ENCODE assay signal across 8 cellular contexts in the genomic region with DNA sequence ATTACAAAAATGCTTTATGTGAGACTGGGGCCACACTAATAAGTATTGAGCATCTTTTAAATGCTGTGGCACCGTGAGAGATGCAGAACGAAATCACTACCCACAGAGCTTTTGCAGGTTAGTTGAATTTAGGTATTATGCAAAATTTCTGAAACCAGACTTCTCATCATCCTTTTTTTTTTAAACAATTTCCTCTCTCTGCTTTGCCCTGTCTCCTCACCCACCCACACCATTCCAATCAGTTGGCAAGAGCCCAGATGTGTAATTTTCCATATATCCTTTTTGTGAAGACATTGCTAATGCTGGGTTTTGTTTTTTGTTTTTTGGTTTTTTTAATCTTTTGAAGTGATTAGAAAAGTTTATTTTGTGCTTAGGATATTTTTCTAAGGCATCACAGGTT. TPM values are rescaled to one million over a fixed set of nuclear protein-coding genes. Genes with fewer than 3 reads are reported as not detected.
DNase-seq lines count a peak whose midpoint lies in the region; ATAC-seq, FAIRE-seq and TF ChIP-seq lines count a peak whose summit lies in the region.

No MANE protein-coding gene starts in this region.

- H4K20me1 ChIP-seq in OCI-LY3 (ENCODE audit: insufficient read depth, low read length): no peaks in the 10 kb centered on the region
- H4K20me1 ChIP-seq in endothelial cell of umbilical vein (replicated peaks; ENCODE audit: control insufficient read depth, extremely low read depth, insufficient read depth, low read length): no peaks in the 10 kb centered on the region

- H3K27me3 ChIP-seq in OCI-LY3 (ENCODE audit: low read depth, low read length) (no peaks in the 10 kb centered on the region), endothelial cell of umbilical vein (ENCODE audit: control insufficient read depth in 2 of 2, insufficient read depth in 2 of 2, low read length in 2 of 2) (no peaks in the 10 kb centered on the region), trophoblast cell (ENCODE audit: insufficient read depth, low read length) (no peaks in the 10 kb centered on the region)

- WGBS in trophoblast cell (ENCODE audit: extremely low coverage, insufficient coverage, insufficient read length): no CpG with 5 or more reads among the region's 2 CpGs

- H3K9ac ChIP-seq in OCI-LY3 (ENCODE audit: low read length) (peak overlapping the region; percentile 80), endothelial cell of umbilical vein (replicated peaks; ENCODE audit: extremely low read depth, insufficient read depth, low read length) (peak overlapping the region; percentile 56), trophoblast cell (ENCODE audit: low read length) (no peak overlapping the region)

- H3K14ac ChIP-seq in trophoblast cell (ENCODE audit: low read length): no peak overlapping the region

- H3K9me3 ChIP-seq in OCI-LY3 (ENCODE audit: insufficient read depth, low read length) (no peaks in the 10 kb centered on the region), endothelial cell of umbilical vein (replicated peaks; ENCODE audit: control insufficient read depth, insufficient read depth, low read length) (no peaks in the 10 kb centered on the region), trophoblast cell (ENCODE audit: insufficient read depth, low read depth, low read length) (no peaks in the 10 kb centered on the region)

- H2BK12ac ChIP-seq in trophoblast cell (ENCODE audit: low read length): no peak overlapping the region

- H3K79me2 ChIP-seq in OCI-LY3 (ENCODE audit: low read length) (peaks cover 23% of the 10 kb centered on the region), endothelial cell of umbilical vein (ENCODE audit: control insufficient read depth, insufficient read depth, low read length) (peaks cover 12% of the 10 kb centered on the region), trophoblast cell (ENCODE audit: control insufficient read depth, insufficient read depth, low read length, poor library complexity) (peaks cover 5% of the 10 kb centered on the region)

- H4K8ac ChIP-seq in trophoblast cell (ENCODE audit: low read depth, low read length): no peak overlapping the region

- TF ChIP-seq POLR2A in endothelial cell of umbilical vein (IDR thresholded peaks at IDR 0.05; ENCODE audit: low read depth, low read length): no peak

- no peak overlapping the region for H2AK5ac ChIP-seq in trophoblast cell (ENCODE audit: low read length)

- no peak overlapping the region for H3K18ac ChIP-seq in trophoblast cell (ENCODE audit: low read length)

- no peak overlapping the region for H4K91ac ChIP-seq in trophoblast cell (ENCODE audit: low read depth, low read length)

- H3K79me1 ChIP-seq in trophoblast cell (ENCODE audit: low read length): peaks cover 8% of the 10 kb centered on the region

- H3K36me3 ChIP-seq in OCI-LY3 (replicated peaks; ENCODE audit: low read depth, low read length): peaks cover 6% of the 10 kb centered on the region
- H3K36me3 ChIP-seq in endothelial cell of umbilical vein (ENCODE audit: control insufficient read depth in 2 of 2, extremely low read depth in 1 of 2, insufficient read depth in 2 of 2, low read length in 2 of 2): peaks cover 0 to 1% of the 10 kb centered on the region in 2 experiments
- peaks cover 2 to 3% of the 10 kb centered on the region in 2 experiments for H3K36me3 ChIP-seq in trophoblast cell (ENCODE audit: control insufficient read depth in 1 of 2, insufficient read depth in 2 of 2, low read length in 2 of 2)

- intact Hi-C loops in endothelial cell of umbilical vein (cut with micrococcal nuclease): loop anchor here (5.0 kb wide), 1 partner anchor 380 kb away; no protein-coding TSS in a partner anchor

- H3K4me1 ChIP-seq in OCI-LY3 (ENCODE audit: low read length): peaks cover 11% of the 10 kb centered on the region
- peaks cover 11% of the 10 kb centered on the region for H3K4me1 ChIP-seq in endothelial cell of umbilical vein (ENCODE audit: control insufficient read depth, extremely low read depth, insufficient read depth, low read length)
- H3K4me1 ChIP-seq in trophoblast cell (ENCODE audit: control insufficient read depth in 1 of 2, insufficient read depth in 2 of 2, low read length in 2 of 2): peaks cover 0 to 2% of the 10 kb centered on the region in 2 experiments

- POLR2A ChIA-PET in endothelial cell of umbilical vein (lab: Charles Lee): no interaction called here

- H3K4me3 ChIP-seq in OCI-LY3 (ENCODE audit: low read length): peak overlapping the region; percentile 87
- H3K4me3 ChIP-seq in endothelial cell of umbilical vein (replicated peaks in 1 of 3; ENCODE audit: insufficient read depth in 1 of 3, low read depth in 1 of 3, low read length in 3 of 3): peak overlapping the region; percentile 54 to 91 (median 68)
- no peak overlapping the region for H3K4me3 ChIP-seq in trophoblast cell (ENCODE audit: low read depth, low read length)

- DNase-seq in EH (ENCODE audit: low read depth) (peak; percentile 19), endothelial cell of umbilical vein (ENCODE audit: low read depth, low spot score) (no peak), trophoblast cell (no peak), NOMO-1 (lab: John Stamatoyannopoulos, UW; ENCODE audit: unreplicated experiment in 2 of 2) (no peak), GM19238 (ENCODE audit: insufficient read length, low spot score) (no peak)

- peak overlapping the region; percentile 82 for H3K4me2 ChIP-seq in OCI-LY3 (ENCODE audit: low read length)
- H3K4me2 ChIP-seq in endothelial cell of umbilical vein (ENCODE audit: insufficient read depth, low read length): peak overlapping the region; percentile 94
- H3K4me2 ChIP-seq in trophoblast cell (ENCODE audit: low read length): peak overlapping the region; percentile 71

- no peak overlapping the region for H2AFZ ChIP-seq in OCI-LY3 (ENCODE audit: low read depth, low read length)
- no peak overlapping the region for H2AFZ ChIP-seq in endothelial cell of umbilical vein (ENCODE audit: low read depth, low read length)
- no peak overlapping the region for H2AFZ ChIP-seq in trophoblast cell (ENCODE audit: insufficient read depth, low read length, poor library complexity)

- no peak overlapping the region for H2BK120ac ChIP-seq in trophoblast cell (ENCODE audit: insufficient read depth, low read length, poor library complexity)

- BruUV-seq in endothelial cell of umbilical vein (replicated peaks; lab: Mats Ljungman, UMichigan): no TSS peak

- H4K12ac ChIP-seq in trophoblast cell (ENCODE audit: low read depth, low read length): no peak overlapping the region

- TF ChIP-seq CTCF in OCI-LY3 (IDR thresholded peaks at IDR 0.05; ENCODE audit: low read depth, low read length) (no peak), endothelial cell of umbilical vein (IDR thresholded peaks at IDR 0.05; ENCODE audit: extremely low read depth in 1 of 2, insufficient read depth in 1 of 2, low read depth in 1 of 2, low read length in 2 of 2) (no peak)

- H2BK5ac ChIP-seq in trophoblast cell (ENCODE audit: low read depth, low read length, poor library complexity): no peak overlapping the region

- ATAC-seq in GM19463 (IDR thresholded peaks at IDR 0.05; ENCODE audit: unreplicated experiment) (no peak), HG02588 (IDR thresholded peaks at IDR 0.05; ENCODE audit: unreplicated experiment) (no peak)

- H3K4ac ChIP-seq in trophoblast cell (ENCODE audit: low read depth, low read length): no peak overlapping the region

- CTCF ChIA-PET in endothelial cell of umbilical vein (lab: Charles Lee): interaction anchor here (0.9 to 1.3 kb wide), 6 partner anchors 13 to 485 kb away, joined by 3 to 9 read pairs (median 4); no protein-coding TSS in a partner anchor

- dilution Hi-C loops in endothelial cell of umbilical vein (cut with MboI; ENCODE audit: extremely low pct_ligation_motif_present, low sequenced_read_pairs): no loop called here

- no peak overlapping the region for H3K27ac ChIP-seq in OCI-LY3 (ENCODE audit: low read length)
- H3K27ac ChIP-seq in endothelial cell of umbilical vein (ENCODE audit: insufficient read depth, low read depth, low read length): no peak overlapping the region
- no peak overlapping the region for H3K27ac ChIP-seq in trophoblast cell (ENCODE audit: low read depth, low read length)

- H3K9me1 ChIP-seq in endothelial cell of umbilical vein (replicated peaks; ENCODE audit: control insufficient read depth, extremely low read depth, insufficient read depth, low read length): no peaks in the 10 kb centered on the region

- H3K23ac ChIP-seq in trophoblast cell (ENCODE audit: low read length): no peak overlapping the region

- no peak for FAIRE-seq in endothelial cell of umbilical vein (lab: Jason Lieb, UNC)

TF ChIP-seq in endothelial cell of umbilical vein, 7 proteins besides CTCF, POLR2A, EP300 and RAD21:
- TF ChIP-seq EZH2 (IDR thresholded peaks at IDR 0.05; ENCODE audit: borderline replicate concordance, low read depth, low read length, severe bottlenecking): no peak
- no peak for TF ChIP-seq GATA2 (IDR thresholded peaks at IDR 0.05; ENCODE audit: insufficient read depth, insufficient read length, low read depth, low read length)

RNA-seq across cellular contexts. Expression of a gene that starts 1.1 kb away (rescaled TPM):
- 20.6 and 20.7 TPM in 2 replicates for total RNA-seq in endothelial cell of umbilical vein
- polyA plus RNA-seq in endothelial cell of umbilical vein: 10.6 and 13.3 TPM in 2 replicates
- polyA plus RNA-seq in endothelial cell of umbilical vein (2011; cell fraction: cytosol; rRNA removed): 21.6 and 21.8 TPM in 2 replicates
- polyA plus RNA-seq in endothelial cell of umbilical vein (2011; cell fraction: nucleus; rRNA removed): 13.8 and 18.9 TPM in 2 replicates
- polyA plus RNA-seq in endothelial cell of umbilical vein (2012): 31.5 and 34.3 TPM in 2 replicates
- polyA minus RNA-seq in endothelial cell of umbilical vein: 17.1 and 29.9 TPM in 2 replicates
- polyA minus RNA-seq in endothelial cell of umbilical vein (2011; cell fraction: cytosol; rRNA and poly(A)+ RNA removed): 9.3 TPM
- polyA minus RNA-seq in endothelial cell of umbilical vein (2011; cell fraction: nucleus; rRNA and poly(A)+ RNA removed): 13.2 and 20.7 TPM in 2 replicates
- polyA plus RNA-seq in trophoblast cell (2013): 15.9 and 16.0 TPM in 2 replicates

RNA-seq across cellular contexts. Expression of a gene that starts 56.1 kb away (rescaled TPM):
- total RNA-seq in endothelial cell of umbilical vein: 181 and 191 TPM in 2 replicates
- 81.8 and 91.1 TPM in 2 replicates for polyA plus RNA-seq in endothelial cell of umbilical vein
- polyA plus RNA-seq in endothelial cell of umbilical vein (2011; cell fraction: cytosol; rRNA removed): 88.8 and 97.8 TPM in 2 replicates
- 67.4 and 76.6 TPM in 2 replicates for polyA plus RNA-seq in endothelial cell of umbilical vein (2011; cell fraction: nucleus; rRNA removed)
- 171 and 184 TPM in 2 replicates for polyA plus RNA-seq in endothelial cell of umbilical vein (2012)
- 195 and 198 TPM in 2 replicates for polyA minus RNA-seq in endothelial cell of umbilical vein
- 25.4 TPM for polyA minus RNA-seq in endothelial cell of umbilical vein (2011; cell fraction: cytosol; rRNA and poly(A)+ RNA removed)
- 138 and 223 TPM in 2 replicates for polyA minus RNA-seq in endothelial cell of umbilical vein (2011; cell fraction: nucleus; rRNA and poly(A)+ RNA removed)
- 42.3 and 43.6 TPM in 2 replicates for polyA plus RNA-seq in trophoblast cell (2013)
